In genomic region chr15:40594429-40594836, GRCh38 we compare ENCODE assay signal across 8 cellular contexts. TPM values are rescaled to one million over a fixed set of nuclear protein-coding genes. Genes with fewer than 3 reads are reported as not detected.
DNase-seq lines count a peak whose midpoint lies in the region; ATAC-seq, FAIRE-seq and TF ChIP-seq lines count a peak whose summit lies in the region.

No MANE protein-coding gene starts in this region.

- H3K56ac ChIP-seq in H9 (ENCODE audit: insufficient read length, low read depth, low read length) = no peak overlapping the region

- H3K27me3 Mint-ChIP-seq in H9 (ENCODE audit: low read depth) (peaks cover 2% of the 10 kb centered on the region), T-helper 17 cell (peaks cover 6% of the 10 kb centered on the region), nephron progenitor cell (ENCODE audit: low read depth, poor library complexity) (peaks cover 7% of the 10 kb centered on the region)

- H3K36me3 ChIP-seq in Karpas-422 (ENCODE audit: insufficient read depth, low read length) (peaks cover 4% of the 10 kb centered on the region; the same call in 1 of the 2 replicates), esophagus muscularis mucosa (no peaks in the 10 kb centered on the region)

- intact Hi-C loops in esophagus muscularis mucosa (cut with DNase I) = loop anchor here (5.0 to 10.0 kb wide), 3 partner anchors 98 to 298 kb away; partner anchors contain the start of genes BAHD1 and VPS18

- H3K27me3 ChIP-seq in H9 (ENCODE audit: insufficient read depth, low read length) (no peaks in the 10 kb centered on the region), Karpas-422 (ENCODE audit: low read length) (no peaks in the 10 kb centered on the region), esophagus muscularis mucosa (peaks cover 0 to 19% (median 0%) of the 10 kb centered on the region in 4 donors)

- H4K8ac ChIP-seq in H9 (replicated peaks; ENCODE audit: insufficient read length, low read depth, low read length) = no peak overlapping the region

- peak overlapping the region; percentile 93 to 96 for H3K27ac ChIP-seq in A549
- H3K27ac ChIP-seq in H9 (ENCODE audit: insufficient read length, low read depth, low read length) = peak overlapping the region; percentile 48
- peak overlapping the region; percentile 81 for H3K27ac ChIP-seq in Karpas-422 (ENCODE audit: low read length)
- H3K27ac ChIP-seq in esophagus muscularis mucosa (replicated peaks in 1 of 4) = peak overlapping the region in 3 of 4 donors; percentile 81 to 86 (median 82)

- no peak overlapping the region for H2BK5ac ChIP-seq in H9 (ENCODE audit: insufficient read length, low read length)

- no peak overlapping the region for H3K23ac ChIP-seq in H9 (ENCODE audit: insufficient read length, low read depth, low read length)

- TF ChIP-seq RAD21 in A549 (conservative IDR thresholded peaks at IDR 0.05 in 1 of 2, IDR thresholded peaks at IDR 0.05 in 1 of 2) = no peak

- peak; percentile 81 to 85 for ATAC-seq in A549
- peak; percentile 64 for ATAC-seq in T-helper 17 cell

- H2BK120ac ChIP-seq in H9 (ENCODE audit: low read depth, low read length, poor library complexity, severe bottlenecking) = no peak overlapping the region

- H3K36me3 Mint-ChIP-seq in H9 (ENCODE audit: insufficient read depth in 1 of 3, low read depth in 3 of 3) = no peaks in the 10 kb centered on the region
- peaks cover 3% of the 10 kb centered on the region for H3K36me3 Mint-ChIP-seq in T-helper 17 cell (ENCODE audit: low read depth)
- no peaks in the 10 kb centered on the region for H3K36me3 Mint-ChIP-seq in nephron progenitor cell (ENCODE audit: low read depth)

- H4K20me1 ChIP-seq in H9 (ENCODE audit: control insufficient read depth, insufficient read depth, insufficient read length) (no peaks in the 10 kb centered on the region), Karpas-422 (ENCODE audit: insufficient read depth, low read depth, low read length) (no peaks in the 10 kb centered on the region)

- POLR2A ChIA-PET in A549 (lab: Yijun Ruan, JAX) = interaction anchor here (0.6 kb wide), 1 partner anchor 11 kb away, joined by 6 read pairs; no protein-coding TSS in a partner anchor

- no peak overlapping the region for H4K91ac ChIP-seq in H9 (ENCODE audit: insufficient read length, low read depth, low read length)

- H3T11ph ChIP-seq in H9 (ENCODE audit: low read length) = no peak overlapping the region

- TF ChIP-seq CTCF in A549 (IDR thresholded peaks at IDR 0.05) = no peak
- TF ChIP-seq CTCF in H9 (conservative IDR thresholded peaks at IDR 0.05) = 0 out of 3 replicates have a peak, but pooled peaks have one; percentile 15
- TF ChIP-seq CTCF in esophagus muscularis mucosa (IDR thresholded peaks at IDR 0.05) = peak in 1 of 3 experiments; percentile 13
- TF ChIP-seq CTCF in nephron progenitor cell (IDR thresholded peaks at IDR 0.05) = no peak

- peak overlapping the region; percentile 85 for H3K4me2 ChIP-seq in A549
- H3K4me2 ChIP-seq in H9 (ENCODE audit: insufficient read depth, insufficient read length, low read length) = peak overlapping the region; percentile 50
- peak overlapping the region; percentile 88 for H3K4me2 ChIP-seq in Karpas-422 (ENCODE audit: low read depth, low read length, poor library complexity, severe bottlenecking)

- H2AFZ ChIP-seq in H9 (ENCODE audit: low read length) (peak overlapping the region; percentile 22), Karpas-422 (ENCODE audit: low read length) (peak overlapping the region; percentile 85; the same call in 1 of the 2 replicates)

- H2BK12ac ChIP-seq in H9 (ENCODE audit: insufficient read length, low read depth, low read length) = no peak overlapping the region

- H3K9me3 Mint-ChIP-seq in H9 (peaks cover 3 to 4% of the 10 kb centered on the region in 2 experiments; a peak in 3 of 5 replicates), nephron progenitor cell (no peaks in the 10 kb centered on the region)

- peaks cover 2% of the 10 kb centered on the region for H3K79me1 ChIP-seq in H9 (ENCODE audit: insufficient read depth, low read depth, low read length, poor library complexity, severe bottlenecking)

- H3K4me1 Mint-ChIP-seq in H9 (peaks cover 23 to 25% of the 10 kb centered on the region in 2 experiments), T-helper 17 cell (peaks cover 25% of the 10 kb centered on the region), nephron progenitor cell (peaks cover 26% of the 10 kb centered on the region)

- no peak overlapping the region for H2BK15ac ChIP-seq in H9 (ENCODE audit: low read depth, low read length)

- no peak overlapping the region for H3K18ac ChIP-seq in H9 (ENCODE audit: insufficient read length, low read depth, low read length)

- FAIRE-seq in A549 (lab: Jason Lieb, UNC) = no peak

- peaks cover 19% of the 10 kb centered on the region; the same call in 2 of the 3 replicates for H3K4me1 ChIP-seq in A549
- H3K4me1 ChIP-seq in H9 (ENCODE audit: insufficient read depth, low read length) = no peaks in the 10 kb centered on the region; the same call in 1 of the 2 replicates
- H3K4me1 ChIP-seq in Karpas-422 (ENCODE audit: low read length) = peaks cover 32% of the 10 kb centered on the region
- H3K4me1 ChIP-seq in esophagus muscularis mucosa = peaks cover 8 to 23% (median 14%) of the 10 kb centered on the region in 4 donors

- DNase-seq in A549 (ENCODE audit: low read depth in 1 of 2, low spot score in 1 of 2) = peak; percentile 54 to 58
- peak; percentile 15 for DNase-seq in GM04504 (ENCODE audit: low read depth)
- DNase-seq in H9 = peak; percentile 69
- peak; percentile 86 for DNase-seq in Karpas-422
- peak in 1 of 3 donors; percentile 28 for DNase-seq in T-helper 17 cell
- DNase-seq in esophagus muscularis mucosa (ENCODE audit: extremely low spot score) = peak; percentile 89
- peak; percentile 80 for DNase-seq in nephron progenitor cell
- no peak for DNase-seq in Ammon's horn (ENCODE audit: low spot score)

- H3K9ac ChIP-seq in H9 (ENCODE audit: extremely low read depth, insufficient read length, low read length) (peak overlapping the region; percentile 88), Karpas-422 (ENCODE audit: low read length) (peak overlapping the region; percentile 82)

- H4K5ac ChIP-seq in H9 (ENCODE audit: insufficient read length, low read depth, low read length) = no peak overlapping the region

- CTCF ChIA-PET in A549 (lab: Yijun Ruan, JAX) = interaction anchor here (1.0 kb wide), 1 partner anchor 27 kb away, joined by 4 read pairs; no protein-coding TSS in a partner anchor

- H3K4ac ChIP-seq in H9 (ENCODE audit: low read depth, low read length) = no peak overlapping the region

- H3K9me3 ChIP-seq in A549 (no peaks in the 10 kb centered on the region), H9 (ENCODE audit: control insufficient read depth, low read depth, low read length) (no peaks in the 10 kb centered on the region), Karpas-422 (ENCODE audit: low read length) (no peaks in the 10 kb centered on the region), T-helper 17 cell (ENCODE audit: control insufficient read depth, low read length, poor library complexity, severe bottlenecking) (no peaks in the 10 kb centered on the region), esophagus muscularis mucosa (no peaks in the 10 kb centered on the region)

- H3K14ac ChIP-seq in H9 (ENCODE audit: insufficient read depth, low read length) = peak overlapping the region; percentile 32

- no peaks in the 10 kb centered on the region for H3K9me2 ChIP-seq in Karpas-422 (replicated peaks; ENCODE audit: insufficient read depth, low read length)

- no peak overlapping the region for H2AK5ac ChIP-seq in H9 (ENCODE audit: insufficient read length, low read length)

- peak overlapping the region; percentile 84 to 98 for H3K4me3 Mint-ChIP-seq in H9
- peak overlapping the region; percentile 97 for H3K4me3 Mint-ChIP-seq in T-helper 17 cell
- peak overlapping the region; percentile 96 for H3K4me3 Mint-ChIP-seq in nephron progenitor cell

- H3K4me3 ChIP-seq in A549 = peak overlapping the region; percentile 65
- H3K4me3 ChIP-seq in Karpas-422 (ENCODE audit: low read length) = peak overlapping the region; percentile 77
- peak overlapping the region; percentile 51 to 69 (median 58) for H3K4me3 ChIP-seq in esophagus muscularis mucosa

- peaks cover 3% of the 10 kb centered on the region for H3K23me2 ChIP-seq in H9 (ENCODE audit: insufficient read length, low read depth, low read length, poor library complexity, severe bottlenecking)

- H2BK20ac ChIP-seq in H9 (ENCODE audit: low read depth, low read length, poor library complexity, severe bottlenecking) = no peak overlapping the region

- 2% methylated on average over 20 of the region's 31 CpGs for WGBS in A549 (ENCODE audit: missing lambda C conversion rate)
- no CpG with 5 or more reads among the region's 31 CpGs for WGBS in H9 (ENCODE audit: extremely low coverage, insufficient read length, low lambda C conversion rate)
- WGBS in esophagus muscularis mucosa = 1% methylated on average over 30 of the region's 31 CpGs

- no peak for TF ChIP-seq POLR2A in A549 (IDR thresholded peaks at IDR 0.05; ENCODE audit: low read length)
- TF ChIP-seq POLR2A in esophagus muscularis mucosa (IDR thresholded peaks at IDR 0.05; ENCODE audit: low read depth) = no peak

- TF ChIP-seq EP300 in A549 (IDR thresholded peaks at IDR 0.05) = no peak
- TF ChIP-seq EP300 in esophagus muscularis mucosa (IDR thresholded peaks at IDR 0.05) = no peak

- H3K27ac Mint-ChIP-seq in H9 = peak overlapping the region; percentile 99 to 100 (median 100)
- H3K27ac Mint-ChIP-seq in T-helper 17 cell = peak overlapping the region; percentile 99
- peak overlapping the region; percentile 100 for H3K27ac Mint-ChIP-seq in nephron progenitor cell

- H3K79me2 ChIP-seq in H9 (ENCODE audit: insufficient read depth, low read length) (no peaks in the 10 kb centered on the region; the same call in 1 of the 2 replicates), Karpas-422 (ENCODE audit: low read length) (peaks cover 52% of the 10 kb centered on the region)

RNA-seq across cellular contexts. Expression of gene KNL1, which starts 0.4 kb away (rescaled TPM):
- polyA plus RNA-seq in A549 (2011; rRNA removed) (10.5 and 13.2 TPM in 2 replicates), A549 (2017; fragmentation: RNase III; extraction: RNeasy Plus Mini Kit Qiagen cat#74134 plus additional on column Dnase treatment) (6.3 to 7.6 TPM (median 7.5 TPM) in 3 replicates)
- 1.3 and 1.4 TPM in 2 replicates for polyA plus RNA-seq in A549 (2012; cell fraction: cytosol; rRNA removed)
- polyA plus RNA-seq in A549 (2012; cell fraction: nucleus; rRNA removed) = 2.6 and 6.8 TPM in 2 replicates
- 5.9 and 7.0 TPM in 2 replicates for polyA minus RNA-seq in A549 (2011; rRNA and poly(A)+ RNA removed)
- total RNA-seq in H9 (2021) (16.8 and 19.7 TPM in 2 replicates), T-helper 17 cell (1 to 10 TPM in 1 of 2 donors, under 1 TPM in 1; 0.77 to 4.6 TPM), esophagus muscularis mucosa (under 1 TPM in 3 of 4 donors, not detected in 1; 0.06 to 0.63 (median 0.17) TPM)
- total RNA-seq in Karpas-422 (2014; rRNA removed; shearing (Covaris generic); ENCODE audit: low replicate concordance) = 17.4 and 25.8 TPM in 2 replicates

RNA-seq across cellular contexts. Expression of gene RPUSD2, which starts 25.3 kb away (rescaled TPM):
- polyA plus RNA-seq in A549 (2011; rRNA removed) = 6.7 and 7.3 TPM in 2 replicates
- polyA plus RNA-seq in A549 (2012; cell fraction: cytosol; rRNA removed) = 9.0 and 10.2 TPM in 2 replicates
- 10.4 and 12.4 TPM in 2 replicates for polyA plus RNA-seq in A549 (2012; cell fraction: nucleus; rRNA removed)
- polyA plus RNA-seq in A549 (2017; fragmentation: RNase III; extraction: RNeasy Plus Mini Kit Qiagen cat#74134 plus additional on column Dnase treatment) = 9.6 to 10.3 TPM (median 9.9 TPM) in 3 replicates
- 13.4 and 14.3 TPM in 2 replicates for polyA minus RNA-seq in A549 (2011; rRNA and poly(A)+ RNA removed)
- 25.7 and 26.6 TPM in 2 replicates for total RNA-seq in H9 (2021)
- total RNA-seq in Karpas-422 (2014; rRNA removed; shearing (Covaris generic); ENCODE audit: low replicate concordance) = 13.6 and 33.0 TPM in 2 replicates
- 10 to 100 TPM in 1 of 2 donors, 1 to 10 TPM in 1; 9.1 to 15.1 TPM for total RNA-seq in T-helper 17 cell
- 10 to 100 TPM in 3 of 4 donors, 1 to 10 TPM in 1; 8.7 to 13.5 (median 10.6) TPM for total RNA-seq in esophagus muscularis mucosa

RNA-seq across cellular contexts. Expression of gene CCDC32, which starts 29.6 kb away (rescaled TPM):
- polyA plus RNA-seq in A549 (2011; rRNA removed) (9.7 and 13.1 TPM in 2 replicates), A549 (2017; fragmentation: RNase III; extraction: RNeasy Plus Mini Kit Qiagen cat#74134 plus additional on column Dnase treatment) (20.6 to 27.0 TPM (median 25.0 TPM) in 3 replicates)
- polyA plus RNA-seq in A549 (2012; cell fraction: cytosol; rRNA removed) = 9.4 and 12.8 TPM in 2 replicates
- 3.5 and 5.8 TPM in 2 replicates for polyA plus RNA-seq in A549 (2012; cell fraction: nucleus; rRNA removed)
- 10.5 and 12.6 TPM in 2 replicates for polyA minus RNA-seq in A549 (2011; rRNA and poly(A)+ RNA removed)
- total RNA-seq in H9 (2021) (8.9 and 11.1 TPM in 2 replicates), T-helper 17 cell (10 to 100 TPM; 20.9 to 28.5 TPM), esophagus muscularis mucosa (10 to 100 TPM; 24.9 to 38.3 (median 36.0) TPM)
- 21.8 and 25.3 TPM in 2 replicates for total RNA-seq in Karpas-422 (2014; rRNA removed; shearing (Covaris generic); ENCODE audit: low replicate concordance)
